8 cellular contexts compared by ENCODE assay signal in genomic region chr1:220787069-220787614, GRCh38. TPM values are rescaled to one million over a fixed set of nuclear protein-coding genes. Genes with fewer than 3 reads are reported as not detected.
DNase-seq lines count a peak whose midpoint lies in the region; ATAC-seq and TF ChIP-seq lines count a peak whose summit lies in the region.
"Had no signal": no experiment of that assay in that cellular context is flagged by ENCODE, and none has a peak within 500 bp of the region (broad histone marks: within the 10 kb centered on the region; RNA-seq: fewer than 3 reads in every experiment).

No MANE protein-coding gene starts in this region.

- WGBS in esophagus squamous epithelium, 2 donors = 10% methylated on average over 9 of the region's 32 CpGs; no CpG with 5 or more reads in 1 of the 2 donors

- intact Hi-C loops in esophagus squamous epithelium (cut with DNase I) = no loop called here

- H3K4me2 ChIP-seq in neural cell (ENCODE audit: low read length) = peak overlapping the region; percentile 62

- H3K36me3 ChIP-seq in esophagus squamous epithelium = peaks cover 0 to 7% (median 0%) of the 10 kb centered on the region in 3 donors
- H3K36me3 ChIP-seq in neural cell (ENCODE audit: insufficient read depth, low read length) = no peaks in the 10 kb centered on the region

- peaks cover 0 to 5% (median 0%) of the 10 kb centered on the region in 4 donors for H3K27me3 ChIP-seq in esophagus squamous epithelium
- H3K27me3 ChIP-seq in neural cell (ENCODE audit: insufficient read depth, low read depth, low read length) = peaks cover 13% of the 10 kb centered on the region

- H3K4me1 ChIP-seq in esophagus squamous epithelium = peaks cover 4 to 50% (median 19%) of the 10 kb centered on the region in 3 donors

- H3K4me3 ChIP-seq in esophagus squamous epithelium (peak overlapping the region; percentile 46 to 69 (median 66)), neural cell (ENCODE audit: low read length) (peak overlapping the region; percentile 70)

- H4K20me1 ChIP-seq in neural cell (ENCODE audit: insufficient read depth) = no peaks in the 10 kb centered on the region

- peak overlapping the region; percentile 64 for H3K9ac ChIP-seq in neural cell (ENCODE audit: low read length)

- ATAC-seq in GM18868 (IDR thresholded peaks at IDR 0.05; ENCODE audit: unreplicated experiment) (peak; percentile 53), HG03045 (IDR thresholded peaks at IDR 0.05; ENCODE audit: unreplicated experiment) (peak; percentile 28), HG03432 (IDR thresholded peaks at IDR 0.05; ENCODE audit: unreplicated experiment) (no peak)

- TF ChIP-seq POLR2A in esophagus squamous epithelium (IDR thresholded peaks at IDR 0.05) = no peak

- no peak for TF ChIP-seq CTCF in esophagus squamous epithelium (IDR thresholded peaks at IDR 0.05)
- peak; percentile 32 for TF ChIP-seq CTCF in neural cell (IDR thresholded peaks at IDR 0.05; ENCODE audit: poor library complexity, severe bottlenecking)

- no peak for TF ChIP-seq RAD21 in neural cell (conservative IDR thresholded peaks at IDR 0.05)

- H2AFZ ChIP-seq in neural cell (ENCODE audit: low read depth, low read length) = peak overlapping the region; percentile 51

- H3K27ac ChIP-seq in esophagus squamous epithelium (peak overlapping the region; percentile 62 to 81 (median 75)), neural cell (ENCODE audit: low read length) (no peak overlapping the region)

- TF ChIP-seq EP300 in neural cell (conservative IDR thresholded peaks at IDR 0.05; ENCODE audit: poor library complexity, severe bottlenecking) = no peak

- H3K9me2 ChIP-seq in neural cell (ENCODE audit: insufficient read depth, low read length) = no peaks in the 10 kb centered on the region

- no peaks in the 10 kb centered on the region for H3K79me2 ChIP-seq in neural cell (replicated peaks; ENCODE audit: insufficient read depth, low read length)

- H3K9me3 ChIP-seq in esophagus squamous epithelium = no peaks in the 10 kb centered on the region
- H3K9me3 ChIP-seq in neural cell (ENCODE audit: low read length) = no peaks in the 10 kb centered on the region

- no peaks in the 10 kb centered on the region for H3F3A ChIP-seq in neural cell (ENCODE audit: insufficient read depth, low read length, poor library complexity, severe bottlenecking)

- DNase-seq in NCI-H774 (lab: John Stamatoyannopoulos, UW) (peak; percentile 64), esophagus squamous epithelium (lab: John Stamatoyannopoulos, UW) (no peak), epidermal melanocyte (ENCODE audit: insufficient read length, low spot score) (no peak)

TF ChIP-seq in neural cell, 6 proteins besides CTCF, POLR2A, EP300 and RAD21:
- TF ChIP-seq SMC3 (conservative IDR thresholded peaks at IDR 0.05; ENCODE audit: poor library complexity) = no peak
- TF ChIP-seq REST (IDR thresholded peaks at IDR 0.05; ENCODE audit: borderline replicate concordance) = no peak
- TF ChIP-seq MXI1 (conservative IDR thresholded peaks at IDR 0.05; ENCODE audit: poor library complexity, severe bottlenecking) = peak; percentile 54

RNA-seq across cellular contexts. Expression of gene MTARC1, which starts 0.4 kb away (rescaled TPM):
- 10 to 100 TPM in 1 of 4 donors, 1 to 10 TPM in 3; 2.3 to 12.2 (median 4.9) TPM for total RNA-seq in esophagus squamous epithelium
- polyA plus RNA-seq in neural cell = 2.9 and 4.2 TPM in 2 replicates
- polyA minus RNA-seq in neural cell = 3.4 and 4.5 TPM in 2 replicates
- total RNA-seq: T-helper 2 cell treated with Interferon-gamma antibody and Interleukin-4, amounts not matched to agents 100 ng/mL and 5 ng/mL, for 36 hours had no signal

RNA-seq across cellular contexts. Expression of gene MTARC2, which starts 39.0 kb away (rescaled TPM):
- total RNA-seq in esophagus squamous epithelium = 1 to 10 TPM; 1.5 to 6.7 (median 6.1) TPM
- polyA plus RNA-seq in neural cell = 2.1 TPM in 1 of 2 replicates, not detected in the other
- polyA minus RNA-seq in neural cell = not detected in 2 replicates
- total RNA-seq: T-helper 2 cell treated with Interferon-gamma antibody and Interleukin-4, amounts not matched to agents 100 ng/mL and 5 ng/mL, for 36 hours had no signal
